ENCODE assay signal across 24 cellular contexts in the genomic region with DNA sequence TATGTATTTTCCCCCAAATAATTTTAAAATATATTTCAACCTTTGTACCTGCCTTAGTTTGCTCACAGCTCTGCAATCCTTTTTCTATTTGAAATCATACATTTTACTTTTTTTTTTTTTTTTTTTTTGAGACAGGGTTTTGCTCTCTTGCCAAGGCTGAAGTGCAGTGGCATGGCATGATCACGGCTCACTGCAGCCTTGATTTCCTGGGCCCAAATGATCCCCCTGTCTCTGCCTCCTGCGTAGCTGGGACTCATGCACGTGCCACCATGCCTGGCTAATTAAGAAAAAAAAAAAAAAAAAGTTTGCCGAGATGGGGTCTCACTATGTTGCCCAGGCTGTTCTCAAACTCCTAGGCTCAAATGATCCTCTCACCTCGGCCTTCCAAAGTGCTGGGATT. TPM values are rescaled to one million over a fixed set of nuclear protein-coding genes. Genes with fewer than 3 reads are reported as not detected.
"Had no signal": no experiment of that assay in that cellular context is flagged by ENCODE, and none has a peak within 500 bp of the region (broad histone marks: within the 10 kb centered on the region; RNA-seq: fewer than 3 reads in every experiment).

No MANE protein-coding gene starts in this region.

- H3K4me3 ChIP-seq: K562, SJCRH30 had no signal

- H3K36me3 ChIP-seq: SJCRH30 had no signal

- H3K4me2 ChIP-seq: KMS-11 had no signal

- H3K9me3 Mint-ChIP-seq: IgD-negative memory B cell had no signal

- H3K9me3 ChIP-seq: SJCRH30 had no signal

- H3K4me1 ChIP-seq: SJCRH30 had no signal

- H3K27me3 ChIP-seq: SJCRH30 had no signal

- FAIRE-seq: K562 had no signal

- DNase-seq: MV-4-11, NCI-H1048, NCI-H1105, NCI-H1417, NCI-H1436 treated with DMSO at 0.1 percent for 48 hours, NCI-H1694, NCI-H187 treated with DMSO at 0.1 percent for 48 hours, NCI-H2029 treated with DMSO at 0.1 percent for 48 hours, NCI-H2171 treated with DMSO at 0.1 percent for 48 hours, NCI-H345, NCI-H446 treated with DMSO at 0.1 percent for 48 hours, NCI-H510A treated with DMSO at 0.1 percent for 48 hours, NCI-H526, PC-3, SHP77 treated with DMSO at 0.1 percent for 48 hours, SJCRH30 had no signal

- ATAC-seq: K562, Panc1, PC-3, Right ventricle myocardium inferior, SK-N-SH treated with all-trans-retinoic acid at 6 μM for 48 hours had no signal

- H3K27ac ChIP-seq: KMS-11, SJCRH30 had no signal

- H3K9ac ChIP-seq: KMS-11 had no signal

RNA-seq across cellular contexts. Expression of a gene that starts 1.3 kb away (rescaled TPM):
- total RNA-seq: HT-29, MCF 10A, PC-3, Right ventricle myocardium inferior had no signal
